In genomic region chr3:50226888-50227389, GRCh38 we compare ENCODE assay signal across 8 cellular contexts. TPM values are rescaled to one million over a fixed set of nuclear protein-coding genes. Genes with fewer than 3 reads are reported as not detected.
A peak's percentile ranks its signal among the peaks of the same experiment; 100 is the strongest.
DNase-seq lines count a peak whose midpoint lies in the region; ATAC-seq, FAIRE-seq and TF ChIP-seq lines count a peak whose summit lies in the region.

No MANE protein-coding gene starts in this region.

- intact Hi-C loops in MCF 10A (cut with micrococcal nuclease) = loop anchor here (1.0 kb wide), 6 partner anchors 19 to 106 kb away; no protein-coding TSS in a partner anchor

- BruUV-seq in MCF 10A (replicated peaks; lab: Mats Ljungman, UMichigan) = no TSS peak

- H3K4me3 ChIP-seq in Peyer's patch = peak overlapping the region; percentile 47 to 78 (median 64)
- peak overlapping the region; percentile 37 to 76 (median 73) for H3K4me3 ChIP-seq in keratinocyte (ENCODE audit: control insufficient read depth in 2 of 3, extremely low read depth in 1 of 3, insufficient read depth in 2 of 3, low read depth in 1 of 3, low read length in 3 of 3)

- H3K36me3 Mint-ChIP-seq in MCF 10A (ENCODE audit: insufficient read depth, unreplicated experiment) = peaks cover 6% of the 10 kb centered on the region

- TF ChIP-seq CTCF in Peyer's patch (IDR thresholded peaks at IDR 0.05) (no peak), MCF 10A (IDR thresholded peaks at IDR 0.05; ENCODE audit: unreplicated experiment) (no peak), keratinocyte (optimal IDR thresholded peaks at IDR 0.05 in 1 of 3, IDR thresholded peaks at IDR 0.05 in 1 of 3, conservative IDR thresholded peaks at IDR 0.05 in 1 of 3; ENCODE audit: extremely low read depth in 1 of 3, insufficient read depth in 2 of 3, low read length in 3 of 3) (no peak)

- H3K4me3 Mint-ChIP-seq in MCF 10A (ENCODE audit: unreplicated experiment) = peak overlapping the region; percentile 74

- no peak for FAIRE-seq in keratinocyte (lab: Jason Lieb, UNC)

- CTCF ChIA-PET in MCF 10A (lab: Yijun Ruan, JAX) = interaction anchor here (0.6 to 15.0 kb wide), 31 partner anchors 10 to 326 kb away, joined by 3 to 209 read pairs (median 5); partner anchors contain the start of genes GNAI2, GNAT1, HYAL3 and NAA80

- peak overlapping the region; percentile 76 for H3K4me2 ChIP-seq in keratinocyte (ENCODE audit: control insufficient read depth, extremely low read depth, insufficient read depth, low read depth, low read length)

- no peaks in the 10 kb centered on the region for H3K9me1 ChIP-seq in keratinocyte (ENCODE audit: control insufficient read depth, extremely low read depth, insufficient read depth, low read length)

- H3K36me3 ChIP-seq in Peyer's patch (no peaks in the 10 kb centered on the region), keratinocyte (ENCODE audit: control insufficient read depth in 2 of 2, extremely low read depth in 1 of 2, insufficient read depth in 2 of 2, low read length in 2 of 2) (no peaks in the 10 kb centered on the region)

- H3K27me3 ChIP-seq in Peyer's patch (no peaks in the 10 kb centered on the region), keratinocyte (ENCODE audit: control insufficient read depth, extremely low read depth, insufficient read depth, low read length) (peaks cover 4% of the 10 kb centered on the region)

- H3K27ac Mint-ChIP-seq in MCF 10A (ENCODE audit: low read depth, unreplicated experiment) = no peak overlapping the region

- ATAC-seq in HG03025 (IDR thresholded peaks at IDR 0.05; ENCODE audit: low FRiP score, unreplicated experiment) = peak; percentile 17
- no peak for ATAC-seq in GM18498 (IDR thresholded peaks at IDR 0.05; ENCODE audit: unreplicated experiment)

- H3K9me3 ChIP-seq in Peyer's patch (no peaks in the 10 kb centered on the region), keratinocyte (ENCODE audit: control insufficient read depth, low read depth, low read length) (no peaks in the 10 kb centered on the region)

- TF ChIP-seq POLR2A in Peyer's patch (IDR thresholded peaks at IDR 0.05) = no peak

- H4K20me1 ChIP-seq in keratinocyte (ENCODE audit: control insufficient read depth, extremely low read depth, insufficient read depth, low read length) = no peaks in the 10 kb centered on the region

- H3K9me3 Mint-ChIP-seq in MCF 10A (ENCODE audit: unreplicated experiment) = no peaks in the 10 kb centered on the region

- peaks cover 12% of the 10 kb centered on the region for H3K4me1 Mint-ChIP-seq in MCF 10A (ENCODE audit: insufficient read depth, unreplicated experiment)

- peak overlapping the region; percentile 94 for H2AFZ ChIP-seq in keratinocyte (ENCODE audit: control insufficient read depth, low read length)

- H3K9ac ChIP-seq in keratinocyte (ENCODE audit: control insufficient read depth, extremely low read depth, insufficient read depth, low read length) = peak overlapping the region; percentile 30

- peak overlapping the region; percentile 10 to 87 (median 72) for H3K27ac ChIP-seq in Peyer's patch
- no peak overlapping the region for H3K27ac ChIP-seq in keratinocyte (ENCODE audit: control insufficient read depth, insufficient read depth, low read length)

- H3K4me1 ChIP-seq in Peyer's patch (peaks cover 0 to 20% (median 0%) of the 10 kb centered on the region in 4 donors), keratinocyte (ENCODE audit: control insufficient read depth, extremely low read depth, insufficient read depth, low read length) (peaks cover 15% of the 10 kb centered on the region)

- POLR2A ChIA-PET in MCF 10A (lab: Yijun Ruan, JAX) = interaction anchor here (0.6 to 3.5 kb wide), 14 partner anchors 9 to 119 kb away, joined by 3 to 37 read pairs (median 6); partner anchors contain the start of gene GNAI2

- no peaks in the 10 kb centered on the region for H3K79me2 ChIP-seq in keratinocyte (ENCODE audit: control insufficient read depth, insufficient read depth, low read length)

- dilution Hi-C loops in keratinocyte (cut with MboI; ENCODE audit: extremely low pct_ligation_motif_present, low sequenced_read_pairs) = no loop called here

- peaks cover 16% of the 10 kb centered on the region for H3K27me3 Mint-ChIP-seq in MCF 10A (ENCODE audit: insufficient read depth, unreplicated experiment)

- peak; percentile 39 for DNase-seq in activated CD8-positive, alpha-beta memory T cell treated with anti-CD3 and anti-CD28 coated beads, Interleukin-2, amount 50 U/mL, for 4 hours
- no peak for DNase-seq in activated CD8-positive, alpha-beta memory T cell treated with anti-CD3 and anti-CD28 coated beads for 24 hours
- DNase-seq in Peyer's patch (peak in 2 of 3 donors; percentile 43 to 74), MCF 10A (ENCODE audit: unreplicated experiment) (peak; percentile 59), keratinocyte (ENCODE audit: low read depth, low spot score) (no peak)
- DNase-seq in stimulated activated CD8-positive, alpha-beta memory T cell treated with anti-CD3 and anti-CD28 coated beads, Interleukin-4, amount 100 ng/mL, for 48 hours = peak; percentile 66

RNA-seq across cellular contexts. Expression of gene GNAI2, which starts 9.1 kb away (rescaled TPM):
- total RNA-seq in Peyer's patch (100 to 1,000 TPM in 2 of 4 donors, 10 to 100 TPM in 2; 71.8 to 178 (median 98.4) TPM), MCF 10A (2022) (122 and 123 TPM in 2 replicates)
- polyA plus RNA-seq in keratinocyte = 268 to 419 TPM (median 341 TPM) in 3 replicates
- polyA plus RNA-seq in keratinocyte (2011; ENCODE audit: low read depth) = 90.9 TPM
- polyA plus RNA-seq in keratinocyte (2011; cell fraction: cytosol; rRNA removed) = 360 and 497 TPM in 2 replicates
- 163 and 215 TPM in 2 replicates for polyA plus RNA-seq in keratinocyte (2011; cell fraction: nucleus; rRNA removed)
- 96.9 and 241 TPM in 2 replicates for polyA plus RNA-seq in keratinocyte (2012; ENCODE audit: low replicate concordance)
- 357 to 545 TPM (median 495 TPM) in 3 replicates for polyA minus RNA-seq in keratinocyte
- polyA minus RNA-seq in keratinocyte (2011; cell fraction: cytosol; rRNA and poly(A)+ RNA removed) = 236 TPM
- polyA minus RNA-seq in keratinocyte (2011; cell fraction: nucleus; rRNA and poly(A)+ RNA removed) = 63.3 and 89.7 TPM in 2 replicates

RNA-seq across cellular contexts. Expression of gene SLC38A3, which starts 21.9 kb away (rescaled TPM):
- total RNA-seq in Peyer's patch (1 to 10 TPM in 1 of 4 donors, not detected in 3; 1.3 TPM), MCF 10A (2022) (not detected in 2 replicates)
- not detected in 3 replicates for polyA plus RNA-seq in keratinocyte
- 0.22 TPM for polyA plus RNA-seq in keratinocyte (2011; ENCODE audit: low read depth)
- polyA plus RNA-seq in keratinocyte (2011; cell fraction: cytosol; rRNA removed) = 0.02 and 0.12 TPM in 2 replicates
- polyA plus RNA-seq in keratinocyte (2011; cell fraction: nucleus; rRNA removed) = 0.12 and 0.36 TPM in 2 replicates
- 0.39 TPM in 1 of 2 replicates, not detected in the other for polyA plus RNA-seq in keratinocyte (2012; ENCODE audit: low replicate concordance)
- polyA minus RNA-seq in keratinocyte = not detected in 3 replicates
- polyA minus RNA-seq in keratinocyte (2011; cell fraction: cytosol; rRNA and poly(A)+ RNA removed) = not detected
- polyA minus RNA-seq in keratinocyte (2011; cell fraction: nucleus; rRNA and poly(A)+ RNA removed) = 0.32 TPM in 1 of 2 replicates, not detected in the other

RNA-seq across cellular contexts. Expression of gene GNAT1, which starts 35.5 kb away (rescaled TPM):
- total RNA-seq in Peyer's patch (not detected), MCF 10A (2022) (0.49 TPM in 1 of 2 replicates, not detected in the other)
- polyA plus RNA-seq in keratinocyte = 0.05 to 0.12 TPM in 2 of 3 replicates, not detected in the other
- not detected for polyA plus RNA-seq in keratinocyte (2011; ENCODE audit: low read depth)
- polyA plus RNA-seq in keratinocyte (2011; cell fraction: cytosol; rRNA removed) = not detected in 2 replicates
- polyA plus RNA-seq in keratinocyte (2011; cell fraction: nucleus; rRNA removed) = 0.40 and 0.56 TPM in 2 replicates
- not detected in 2 replicates for polyA plus RNA-seq in keratinocyte (2012; ENCODE audit: low replicate concordance)
- 0.13 to 0.86 TPM in 2 of 3 replicates, not detected in the other for polyA minus RNA-seq in keratinocyte
- not detected for polyA minus RNA-seq in keratinocyte (2011; cell fraction: cytosol; rRNA and poly(A)+ RNA removed)
- polyA minus RNA-seq in keratinocyte (2011; cell fraction: nucleus; rRNA and poly(A)+ RNA removed) = 0.32 and 0.47 TPM in 2 replicates

RNA-seq across cellular contexts. Expression of gene SEMA3B, which starts 42.0 kb away (rescaled TPM):
- total RNA-seq in Peyer's patch (100 to 1,000 TPM in 3 of 4 donors, 10 to 100 TPM in 1; 56.1 to 367 (median 267) TPM), MCF 10A (2022) (7.6 and 12.5 TPM in 2 replicates)
- 0.33 to 0.81 TPM (median 0.58 TPM) in 3 replicates for polyA plus RNA-seq in keratinocyte
- polyA plus RNA-seq in keratinocyte (2011; ENCODE audit: low read depth) = 1.2 TPM
- polyA plus RNA-seq in keratinocyte (2011; cell fraction: cytosol; rRNA removed) = 0.23 and 0.26 TPM in 2 replicates
- polyA plus RNA-seq in keratinocyte (2011; cell fraction: nucleus; rRNA removed) = 2.5 and 3.3 TPM in 2 replicates
- polyA plus RNA-seq in keratinocyte (2012; ENCODE audit: low replicate concordance) = 0.52 and 0.86 TPM in 2 replicates
- polyA minus RNA-seq in keratinocyte = 0.29 to 0.33 TPM (median 0.30 TPM) in 3 replicates
- polyA minus RNA-seq in keratinocyte (2011; cell fraction: cytosol; rRNA and poly(A)+ RNA removed) = 8.8 TPM
- 2.9 and 3.7 TPM in 2 replicates for polyA minus RNA-seq in keratinocyte (2011; cell fraction: nucleus; rRNA and poly(A)+ RNA removed)

RNA-seq across cellular contexts. Expression of gene LSMEM2, which starts 51.9 kb away (rescaled TPM):
- total RNA-seq in Peyer's patch = not detected
- total RNA-seq in MCF 10A (2022) = 0.20 TPM in 1 of 2 replicates, not detected in the other
- not detected in 3 replicates for polyA plus RNA-seq in keratinocyte
- not detected for polyA plus RNA-seq in keratinocyte (2011; ENCODE audit: low read depth)
- not detected in 2 replicates for polyA plus RNA-seq in keratinocyte (2011; cell fraction: cytosol; rRNA removed)
- polyA plus RNA-seq in keratinocyte (2011; cell fraction: nucleus; rRNA removed) = 0.17 TPM in 1 of 2 replicates, not detected in the other
- polyA plus RNA-seq in keratinocyte (2012; ENCODE audit: low replicate concordance) = not detected in 2 replicates
- not detected in 3 replicates for polyA minus RNA-seq in keratinocyte
- not detected for polyA minus RNA-seq in keratinocyte (2011; cell fraction: cytosol; rRNA and poly(A)+ RNA removed)
- not detected in 2 replicates for polyA minus RNA-seq in keratinocyte (2011; cell fraction: nucleus; rRNA and poly(A)+ RNA removed)

Comparison
In these comparisons a context has a peak if more than half of its experiments do, and no peak if none do; other contexts are left out.
1. DNase-seq: peak in activated CD8-positive, alpha-beta memory T cell treated with anti-CD3 and anti-CD28 coated beads, Interleukin-2, amount 50 U/mL, for 4 hours (single experiment), Peyer's patch (2 of 3), MCF 10A (single experiment) and stimulated activated CD8-positive, alpha-beta memory T cell treated with anti-CD3 and anti-CD28 coated beads, Interleukin-4, amount 100 ng/mL, for 48 hours (single experiment); none in activated CD8-positive, alpha-beta memory T cell treated with anti-CD3 and anti-CD28 coated beads for 24 hours (single experiment) and keratinocyte (single experiment).